In the genomic region with DNA sequence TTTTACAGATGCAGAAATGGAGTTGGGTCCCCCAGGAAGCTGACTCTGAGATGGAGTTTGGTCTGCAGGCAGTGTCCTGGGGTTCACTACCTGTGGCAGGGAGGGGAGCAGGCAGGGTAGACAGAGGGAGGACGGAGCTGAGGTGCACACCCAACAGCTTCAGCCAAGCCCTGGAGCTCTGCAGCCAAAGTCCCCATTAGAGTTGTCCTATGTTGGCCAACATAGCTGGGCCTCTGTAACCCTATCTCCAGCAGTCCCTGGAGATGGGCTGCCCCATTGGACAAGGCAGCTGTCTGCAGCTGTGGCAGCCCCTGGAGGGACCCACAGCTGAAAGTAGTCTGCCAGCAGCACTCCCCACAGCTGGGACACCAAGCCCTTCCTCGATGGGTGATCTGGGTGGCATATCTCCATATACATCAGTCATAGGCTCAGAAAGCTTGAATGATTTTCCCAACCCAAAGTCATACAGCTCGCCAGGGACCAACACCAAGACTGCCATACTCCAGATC, we compare ENCODE assay signal across 12 cellular contexts. TPM values are rescaled to one million over a fixed set of nuclear protein-coding genes. Genes with fewer than 3 reads are reported as not detected.
DNase-seq lines count a peak whose midpoint lies in the region; ATAC-seq lines count a peak whose summit lies in the region.
"Had no signal": no experiment of that assay in that cellular context is flagged by ENCODE, and none has a peak within 500 bp of the region (broad histone marks: within the 10 kb centered on the region; RNA-seq: fewer than 3 reads in every experiment).

No MANE protein-coding gene starts in this region.

- peak overlapping the region; percentile 99 for H3K27ac Mint-ChIP-seq in activated naive CD4-positive, alpha-beta T cell treated with anti-CD3 and anti-CD28 coated beads, Interleukin-2, amount 10 ng/mL, durations not matched to agents 7 days and 5 days
- H3K27ac Mint-ChIP-seq in T-cell, result peak overlapping the region; percentile 100
- H3K27ac Mint-ChIP-seq in immature natural killer cell, result peak overlapping the region; percentile 95 to 100 (median 99)

- ATAC-seq in T-cell (replicated peaks in 1 of 4), result no peak
- ATAC-seq in aorta (ENCODE audit: low FRiP score), result peak; percentile 5
- ATAC-seq: foreskin keratinocyte had no signal

- no peaks in the 10 kb centered on the region for H3K4me1 ChIP-seq in aorta (ENCODE audit: control insufficient read depth in 1 of 2, insufficient read depth in 2 of 2, low read length in 2 of 2)
- H3K4me1 ChIP-seq: foreskin keratinocyte had no signal

- peak overlapping the region; percentile 100 for H3K4me3 Mint-ChIP-seq in activated naive CD4-positive, alpha-beta T cell treated with anti-CD3 and anti-CD28 coated beads, Interleukin-2, amount 10 ng/mL, durations not matched to agents 7 days and 5 days
- H3K4me3 Mint-ChIP-seq in T-cell (peak overlapping the region; percentile 78 to 100 (median 95)), immature natural killer cell (peak overlapping the region; percentile 54 to 99 (median 63))

- H3K4me1 Mint-ChIP-seq in activated naive CD4-positive, alpha-beta T cell treated with anti-CD3 and anti-CD28 coated beads, Interleukin-2, amount 10 ng/mL, durations not matched to agents 7 days and 5 days, result peaks cover 85% of the 10 kb centered on the region
- H3K4me1 Mint-ChIP-seq in T-cell (peaks cover 95 to 97% (median 96%) of the 10 kb centered on the region in 3 donors), immature natural killer cell (peaks cover 80 to 91% of the 10 kb centered on the region in 2 donors)

- H3K27me3 Mint-ChIP-seq in activated naive CD4-positive, alpha-beta T cell treated with anti-CD3 and anti-CD28 coated beads, Interleukin-2, amount 10 ng/mL, durations not matched to agents 7 days and 5 days, result no peaks in the 10 kb centered on the region
- no peaks in the 10 kb centered on the region for H3K27me3 Mint-ChIP-seq in T-cell
- H3K27me3 Mint-ChIP-seq in immature natural killer cell (ENCODE audit: low read depth in 3 of 3), result peaks cover 2 to 10% (median 9%) of the 10 kb centered on the region in 3 donors

- CTCF ChIA-PET in activated naive CD4-positive, alpha-beta T cell treated with anti-CD3 and anti-CD28 coated beads, Interleukin-2, amount 10 ng/mL, durations not matched to agents 7 days and 5 days (lab: Charles Lee), result interaction anchor here (0.8 to 14.7 kb wide), 5 partner anchors 10 to 45 kb away, joined by 3 to 202 read pairs (median 4); no protein-coding TSS in a partner anchor
- CTCF ChIA-PET in T-cell (lab: Charles Lee), result interaction anchor here (0.8 to 2.4 kb wide), 7 partner anchors 10 to 110 kb away, joined by 3 to 15 read pairs (median 7); no protein-coding TSS in a partner anchor

- peaks cover 1% of the 10 kb centered on the region for H3K9me3 Mint-ChIP-seq in activated naive CD4-positive, alpha-beta T cell treated with anti-CD3 and anti-CD28 coated beads, Interleukin-2, amount 10 ng/mL, durations not matched to agents 7 days and 5 days
- H3K9me3 Mint-ChIP-seq in T-cell, result no peaks in the 10 kb centered on the region
- H3K9me3 Mint-ChIP-seq in immature natural killer cell, result no peaks in the 10 kb centered on the region

- no peak overlapping the region for H3K27ac ChIP-seq in aorta (ENCODE audit: low read depth in 1 of 2, low read length in 2 of 2)
- H3K27ac ChIP-seq: foreskin keratinocyte had no signal

- H3K27me3 ChIP-seq in aorta (ENCODE audit: control insufficient read depth in 1 of 2, insufficient read depth in 2 of 2, low read length in 1 of 2), result no peaks in the 10 kb centered on the region
- H3K27me3 ChIP-seq: foreskin keratinocyte had no signal

- POLR2A ChIA-PET in T-cell (lab: Charles Lee), result interaction anchor here (0.7 to 1.6 kb wide), 4 partner anchors 9 to 17 kb away, joined by 3 to 5 read pairs (median 3); no protein-coding TSS in a partner anchor

- no peak overlapping the region for H3K4me3 ChIP-seq in aorta (ENCODE audit: low read length in 2 of 2)

- no peaks in the 10 kb centered on the region for H3K36me3 ChIP-seq in aorta (ENCODE audit: control insufficient read depth in 1 of 2, insufficient read depth in 2 of 2, low read length in 1 of 2)

- intact Hi-C loops in aorta (cut with DNase I), result no loop called here

- WGBS in aorta, 2 donors, result 63 to 78% methylated on average over 3 of the region's 3 CpGs

- H3K36me3 Mint-ChIP-seq in activated naive CD4-positive, alpha-beta T cell treated with anti-CD3 and anti-CD28 coated beads, Interleukin-2, amount 10 ng/mL, durations not matched to agents 7 days and 5 days, result peaks cover 29% of the 10 kb centered on the region
- H3K36me3 Mint-ChIP-seq in T-cell, result peaks cover 2% of the 10 kb centered on the region
- H3K36me3 Mint-ChIP-seq in immature natural killer cell, result peaks cover 3 to 4% (median 3%) of the 10 kb centered on the region in 3 donors

- H3K9me3 ChIP-seq in aorta (ENCODE audit: control insufficient read depth, low read length), result no peaks in the 10 kb centered on the region

- no peak for DNase-seq in activated naive CD4-positive, alpha-beta T cell treated with anti-CD3 and anti-CD28 coated beads, Interleukin-2, amount 10 ng/mL, durations not matched to agents 7 days and 5 days
- no peak for DNase-seq in activated naive CD4-positive, alpha-beta T cell treated with Interleukin-2 at 50 U/mL for 16 hours
- DNase-seq in T-cell, result no peak
- no peak for DNase-seq in immature natural killer cell
- DNase-seq in aorta, result no peak
- DNase-seq in GM19238 (ENCODE audit: insufficient read length, low spot score), result no peak
- no peak for DNase-seq in NCI-H2196 treated with DMSO at 0.1 percent for 48 hours (lab: John Stamatoyannopoulos, UW; ENCODE audit: unreplicated experiment)
- DNase-seq in T-helper 9 cell, result no peak
- DNase-seq: foreskin keratinocyte, NCI-H2227 treated with DMSO at 0.1 percent for 48 hours, occipital lobe, small intestine had no signal

RNA-seq across cellular contexts. Expression of gene STARD5, which starts 32.0 kb away (rescaled TPM):
- total RNA-seq in T-cell, result 1 to 10 TPM; 5.8 to 8.5 (median 7.3) TPM
- polyA plus RNA-seq in immature natural killer cell, result 1 to 10 TPM in 2 of 3 donors, not detected in 1; 1.7 to 3.8 TPM
- total RNA-seq in aorta, result 1 to 10 TPM; 2.2 to 7.0 TPM
- polyA plus RNA-seq in aorta, result 10 to 100 TPM in 1 of 2 donors, 1 to 10 TPM in 1; 3.6 to 10.3 TPM
